Comparison of ENCODE assay signal across 25 cellular contexts in genomic region chr10:71595649-71596048, GRCh38.
"Had no signal": no experiment of that assay in that cellular context is flagged by ENCODE, and none has a peak within 500 bp of the region (broad histone marks: within the 10 kb centered on the region; RNA-seq: fewer than 3 reads in every experiment).

No MANE protein-coding gene starts in this region.

- H3K4me3 ChIP-seq: gastrocnemius medialis, left lung, mucosa of descending colon, psoas muscle, skin epidermis, spleen, testis, tibial artery, upper lobe of left lung, uterus had no signal

- H3K36me3 ChIP-seq: gastrocnemius medialis, left lung, spleen, tibial artery, upper lobe of left lung, uterus had no signal

- H3K27ac ChIP-seq: epithelial cell of prostate, gastrocnemius medialis, left lung, psoas muscle, testis, tibial artery, upper lobe of left lung, uterus had no signal

- H3K27me3 ChIP-seq: gastrocnemius medialis, left lung, spleen, testis, tibial artery, upper lobe of left lung, uterus had no signal

- DNase-seq: cortex of kidney; effector CD8-positive, alpha-beta T cell; endodermal cell; foreskin fibroblast; gastrocnemius medialis; head of caudate nucleus; left lung; mesenchymal stem cell; mucosa of descending colon; naive B cell; psoas muscle; right cardiac atrium; spleen; stimulated activated CD4-positive, alpha-beta T cell treated with anti-CD3 and anti-CD28 coated beads, Interleukin-4, amount 100 ng/mL, for 4 hours; stimulated activated naive CD8-positive, alpha-beta T cell treated with anti-CD3 and anti-CD28 coated beads, Interleukin-15, Interleukin-2, amounts not matched to agents 100 U/mL and 50 U/mL, for 24 hours; testis; tibial artery; upper lobe of left lung; uterus had no signal

- FAIRE-seq: keratinocyte had no signal

- H3K9me3 ChIP-seq: gastrocnemius medialis, left lung, mucosa of descending colon, psoas muscle, spleen, testis, tibial artery, upper lobe of left lung, uterus had no signal

- ATAC-seq: esophagus mucosa; gastrocnemius medialis; left lung; mucosa of descending colon; natural killer cell treated with Interleukin-12 subunit alpha and Interleukin-12 subunit beta and Interleukin-15 and Interleukin-18, amount 100 ng/mL, for 72 hours; psoas muscle; right cardiac atrium; stimulated activated memory B cell treated with anti-CD40 and anti-IgM and Interleukin-4, amounts not matched to agents 10 μg/mL and 1 μg/mL and 100 μg/mL, for 72 hours; stimulated activated naive CD8-positive, alpha-beta T cell treated with anti-CD3 and anti-CD28 coated beads, Interleukin-15, Interleukin-2, amounts not matched to agents 100 U/mL and 50 U/mL, for 24 hours had no signal
